Comparison of ENCODE assay signal across 13 cellular contexts in the genomic region with DNA sequence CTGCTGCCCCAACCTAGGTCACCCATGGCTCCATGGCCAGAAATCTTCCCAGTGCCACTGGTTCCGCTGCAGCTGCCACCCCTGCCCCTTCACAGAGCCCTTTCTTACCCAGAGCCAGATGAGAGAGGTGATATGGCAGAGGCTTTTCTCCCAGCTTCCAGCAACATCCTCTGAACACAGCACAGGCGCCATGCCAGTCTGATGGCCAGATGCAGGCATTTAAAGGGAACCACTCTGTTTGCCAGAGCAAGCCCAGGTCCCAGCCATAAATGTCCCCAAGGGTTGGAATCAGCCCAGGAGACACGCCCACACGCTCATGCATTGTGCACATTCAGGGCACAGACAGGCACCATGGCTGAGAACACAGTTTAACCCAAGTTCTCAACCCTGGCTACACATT.
"Had no signal": no experiment of that assay in that cellular context is flagged by ENCODE, and none has a peak within 500 bp of the region (broad histone marks: within the 10 kb centered on the region; RNA-seq: fewer than 3 reads in every experiment).

No MANE protein-coding gene starts in this region.

- DNase-seq: activated CD4-positive, alpha-beta T cell treated with anti-CD3 and anti-CD28 coated beads, Interleukin-2, amount 10 ng/mL, durations not matched to agents 24 days and 14 days; activated CD8-positive, alpha-beta T cell treated with anti-CD3 and anti-CD28 coated beads for 36 hours; activated naive CD4-positive, alpha-beta T cell treated with Interleukin-2 at 50 U/mL for 16 hours; activated T-cell treated with anti-CD3 and anti-CD28 coated beads, Interleukin-2, amount 50 U/mL, for 1 hour; body of pancreas; dorsolateral prefrontal cortex; islet precursor cell; nucleus accumbens; retina; stimulated activated CD4-positive, alpha-beta T cell treated with anti-CD3 and anti-CD28 coated beads, Interleukin-2, amount 100 ng/mL, for 48 hours; stimulated activated naive CD8-positive, alpha-beta T cell treated with anti-CD3 and anti-CD28 coated beads, Interleukin-15, amount 100 ng/mL, for 72 hours; upper lobe of left lung had no signal

- H3K27me3 ChIP-seq: body of pancreas, dorsolateral prefrontal cortex, suprapubic skin, upper lobe of left lung had no signal

- H3K4me3 ChIP-seq: body of pancreas, dorsolateral prefrontal cortex, suprapubic skin, upper lobe of left lung had no signal

- H3K4me1 ChIP-seq: body of pancreas had no signal

- H3K9me3 ChIP-seq: body of pancreas, suprapubic skin, upper lobe of left lung had no signal

- ATAC-seq: activated CD8-positive, alpha-beta T cell treated with anti-CD3 and anti-CD28 coated beads for 36 hours; body of pancreas; stimulated activated naive CD8-positive, alpha-beta T cell treated with anti-CD3 and anti-CD28 coated beads, Interleukin-15, amount 100 ng/mL, for 72 hours had no signal

- H3K36me3 ChIP-seq: suprapubic skin had no signal

- H3K27ac ChIP-seq: body of pancreas, suprapubic skin, upper lobe of left lung had no signal
